8 cellular contexts compared by ENCODE assay signal in the genomic region with DNA sequence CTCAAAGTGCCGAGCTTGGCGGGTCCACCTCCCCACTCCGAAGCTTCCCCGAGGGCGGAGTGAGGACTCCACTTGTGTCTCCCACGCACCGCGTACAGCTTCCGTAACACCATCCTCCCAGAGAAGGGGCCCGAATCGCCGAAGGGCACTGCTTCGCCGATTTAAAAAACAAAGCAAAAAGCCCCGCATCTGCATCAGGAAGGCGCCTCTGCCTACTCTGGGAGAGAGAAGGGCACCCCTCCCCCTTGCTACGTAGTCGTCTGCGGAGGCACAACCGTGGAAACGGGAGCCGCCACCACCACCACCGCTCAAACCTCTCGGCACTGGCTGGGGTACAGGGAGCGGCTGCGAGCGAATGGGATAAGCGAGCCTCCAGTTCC. TPM values are rescaled to one million over a fixed set of nuclear protein-coding genes. Genes with fewer than 3 reads are reported as not detected.
DNase-seq lines count a peak whose midpoint lies in the region; ATAC-seq and TF ChIP-seq lines count a peak whose summit lies in the region.

No MANE protein-coding gene starts in this region.

- ATAC-seq in GM19324 (IDR thresholded peaks at IDR 0.05; ENCODE audit: low FRiP score, unreplicated experiment) (peak; percentile 3), HG03457 (IDR thresholded peaks at IDR 0.05; ENCODE audit: unreplicated experiment) (peak; percentile 9), left ventricle myocardium superior (peak; percentile 54), gastrocnemius medialis (peak; percentile 61 to 64)

- no peaks in the 10 kb centered on the region for H3K27me3 ChIP-seq in BLaER1
- no peaks in the 10 kb centered on the region for H3K27me3 ChIP-seq in SJCRH30
- no peaks in the 10 kb centered on the region for H3K27me3 ChIP-seq in gastrocnemius medialis

- peaks cover 58% of the 10 kb centered on the region for H3K4me1 ChIP-seq in BLaER1
- H3K4me1 ChIP-seq in SJCRH30, result peaks cover 4% of the 10 kb centered on the region; the same call in 1 of the 2 replicates
- peaks cover 27 to 36% of the 10 kb centered on the region in 2 donors for H3K4me1 ChIP-seq in gastrocnemius medialis

- in situ Hi-C loops in gastrocnemius medialis (cut with MboI; ENCODE audit: low sequenced_read_pairs in 4 of 4), result loop anchor here in 1 of 4 donors (10.0 to 25.0 kb wide), 2 partner anchors 207 to 380 kb away; a partner anchor contains a TSS

- no peak for TF ChIP-seq CTCF in gastrocnemius medialis (IDR thresholded peaks at IDR 0.05 in 4 of 5, conservative IDR thresholded peaks at IDR 0.05 in 1 of 5)

- H3K9me3 ChIP-seq in BLaER1 (no peaks in the 10 kb centered on the region), SJCRH30 (replicated peaks) (no peaks in the 10 kb centered on the region), gastrocnemius medialis (no peaks in the 10 kb centered on the region)

- TF ChIP-seq POLR2A in gastrocnemius medialis (IDR thresholded peaks at IDR 0.05), result no peak

- DNase-seq in SJCRH30 (no peak), left ventricle myocardium superior (no peak), gastrocnemius medialis (peak in 1 of 2 donors; percentile 22), medulla oblongata (ENCODE audit: extremely low spot score) (no peak)

- no peaks in the 10 kb centered on the region for H3K9me3 Mint-ChIP-seq in activated naive CD4-positive, alpha-beta T cell treated with anti-CD3 and anti-CD28 coated beads, Interleukin-2, amount 50 U/mL, for 24 hours

- H3K4me3 Mint-ChIP-seq in activated naive CD4-positive, alpha-beta T cell treated with anti-CD3 and anti-CD28 coated beads, Interleukin-2, amount 50 U/mL, for 24 hours, result peak overlapping the region; percentile 98

- H3K9ac ChIP-seq in BLaER1, result peak overlapping the region; percentile 98

- intact Hi-C loops in left ventricle myocardium superior (cut with micrococcal nuclease), result loop anchor here (10.0 kb wide), 1 partner anchor 77 kb away; a partner anchor contains a TSS
- intact Hi-C loops in gastrocnemius medialis (cut with DNase I; ENCODE audit: low total_unique reads), result loop anchor here (1.0 to 2.0 kb wide), 4 partner anchors 27 to 373 kb away; a partner anchor contains a TSS

- peaks cover 26% of the 10 kb centered on the region for H3K36me3 Mint-ChIP-seq in activated naive CD4-positive, alpha-beta T cell treated with anti-CD3 and anti-CD28 coated beads, Interleukin-2, amount 50 U/mL, for 24 hours

- peak overlapping the region; percentile 84 for H3K4me2 ChIP-seq in BLaER1

- H3K36me3 ChIP-seq in BLaER1 (peaks cover 39% of the 10 kb centered on the region), SJCRH30 (peaks cover 25% of the 10 kb centered on the region), gastrocnemius medialis (peaks cover 0 to 25% of the 10 kb centered on the region in 2 donors)

- peaks cover 58% of the 10 kb centered on the region for H4K20me1 ChIP-seq in BLaER1

- peak overlapping the region; percentile 98 for H3K27ac Mint-ChIP-seq in activated naive CD4-positive, alpha-beta T cell treated with anti-CD3 and anti-CD28 coated beads, Interleukin-2, amount 50 U/mL, for 24 hours

- H3K4me3 ChIP-seq in BLaER1, result peak overlapping the region; percentile 100
- H3K4me3 ChIP-seq in SJCRH30, result peak overlapping the region; percentile 93
- peak overlapping the region; percentile 88 to 98 (median 95) for H3K4me3 ChIP-seq in gastrocnemius medialis

- peaks cover 48% of the 10 kb centered on the region for H3K4me1 Mint-ChIP-seq in activated naive CD4-positive, alpha-beta T cell treated with anti-CD3 and anti-CD28 coated beads, Interleukin-2, amount 50 U/mL, for 24 hours

- H3K27ac ChIP-seq in BLaER1 (peak overlapping the region; percentile 98), SJCRH30 (peak overlapping the region; percentile 52), gastrocnemius medialis (peak overlapping the region; percentile 88 to 93 (median 92))

- H3K27me3 Mint-ChIP-seq in activated naive CD4-positive, alpha-beta T cell treated with anti-CD3 and anti-CD28 coated beads, Interleukin-2, amount 50 U/mL, for 24 hours, result no peaks in the 10 kb centered on the region

RNA-seq across cellular contexts. Expression of a gene that starts 0.5 kb away (rescaled TPM):
- 102 TPM in 2 replicates for total RNA-seq in SJCRH30 (2014; rRNA removed; shearing (Covaris generic))
- total RNA-seq in left ventricle myocardium superior, result 31.0 TPM
- 10 to 100 TPM; 23.4 to 29.9 (median 27.5) TPM for total RNA-seq in gastrocnemius medialis

RNA-seq across cellular contexts. Expression of a gene that starts 26.8 kb away (rescaled TPM):
- total RNA-seq in SJCRH30 (2014; rRNA removed; shearing (Covaris generic)), result 0.05 and 0.06 TPM in 2 replicates
- total RNA-seq in left ventricle myocardium superior, result 2.8 TPM
- 1 to 10 TPM; 2.3 to 7.5 (median 5.1) TPM for total RNA-seq in gastrocnemius medialis

Comparison
In these comparisons a context has a peak if more than half of its experiments do, and no peak if none do; other contexts are left out.
1. ATAC-seq: peak in every context shown above with its lines; median percentile 62 in gastrocnemius medialis; 54 in left ventricle myocardium superior; 9 in HG03457; 3 in GM19324.